26 cellular contexts compared by ENCODE assay signal in genomic region chr7:26245150-26245549, GRCh38. TPM values are rescaled to one million over a fixed set of nuclear protein-coding genes. Genes with fewer than 3 reads are reported as not detected.
DNase-seq lines count a peak whose midpoint lies in the region; ATAC-seq, FAIRE-seq and TF ChIP-seq lines count a peak whose summit lies in the region.
"Had no signal": no experiment of that assay in that cellular context is flagged by ENCODE, and none has a peak within 500 bp of the region (broad histone marks: within the 10 kb centered on the region; RNA-seq: fewer than 3 reads in every experiment).

No MANE protein-coding gene starts in this region.

- H3K56ac ChIP-seq in H1 (replicated peaks; ENCODE audit: insufficient read length, low read depth, low read length): no peak overlapping the region

- no peaks in the 10 kb centered on the region for H3K9me3 Mint-ChIP-seq in GM23338
- H3K9me3 Mint-ChIP-seq: CD4-positive, alpha-beta memory T cell; CD4-positive, CD25-positive, alpha-beta regulatory T cell; CD8-positive, alpha-beta memory T cell had no signal

- no peak overlapping the region for H2BK120ac ChIP-seq in H1 (replicated peaks; ENCODE audit: low read depth, low read length)

- H3K9me3 ChIP-seq in H1 (ENCODE audit: insufficient read depth in 2 of 2, low read depth in 1 of 2, low read length in 1 of 2) (no peaks in the 10 kb centered on the region), testis (no peaks in the 10 kb centered on the region)
- H3K9me3 ChIP-seq: BE2C had no signal

- intact Hi-C loops in testis (cut with DNase I; ENCODE audit: low total_unique reads): no loop called here

- DNase-seq in GM23338 (ENCODE audit: low spot score) (no peak), H1 (ENCODE audit: low read depth in 1 of 2, low spot score in 2 of 2) (no peak), testis (peak; percentile 40), HCEC 1CT (no peak), anterior cingulate cortex (lab: John Stamatoyannopoulos, UW) (no peak)
- DNase-seq: 8988T; ACHN; BE2C; C1 segment of cervical spinal cord; CD4-positive, alpha-beta memory T cell; CD4-positive, CD25-positive, alpha-beta regulatory T cell; CD8-positive, alpha-beta memory T cell; COR-L47; DMS 273 treated with DMSO at 0.1 percent for 48 hours; DMS153; DMS79; DND-41; EL; GDM1 had no signal

- H3K14ac ChIP-seq in H1 (ENCODE audit: insufficient read length): no peak overlapping the region

- no peak for TF ChIP-seq RAD21 in H1 (IDR thresholded peaks at IDR 0.05 in 1 of 2, conservative IDR thresholded peaks at IDR 0.05 in 1 of 2; ENCODE audit: low read depth in 2 of 2, low read length in 2 of 2)

- no peaks in the 10 kb centered on the region for H3K4me1 Mint-ChIP-seq in GM23338
- H3K4me1 Mint-ChIP-seq: CD4-positive, CD25-positive, alpha-beta regulatory T cell had no signal

- H3K4ac ChIP-seq in H1 (replicated peaks; ENCODE audit: insufficient read length, low read depth, low read length): no peak overlapping the region

- H3K23me2 ChIP-seq in H1 (ENCODE audit: low read depth, low read length): no peaks in the 10 kb centered on the region; the same call in 1 of the 2 replicates

- H3K79me1 ChIP-seq in H1 (ENCODE audit: low read depth, low read length): no peaks in the 10 kb centered on the region

- no peak for TF ChIP-seq EP300 in H1 (IDR thresholded peaks at IDR 0.05; ENCODE audit: borderline replicate concordance in 1 of 2, low read depth in 2 of 2, low read length in 2 of 2)

- POLR2A ChIA-PET in H1 (lab: Charles Lee; ENCODE audit: partially characterized antibody): interaction anchor here (0.6 to 2.7 kb wide), 5 partner anchors 35 to 154 kb away, joined by 3 to 10 read pairs (median 3); partner anchors contain the start of genes CBX3 and HNRNPA2B1

- CTCF ChIA-PET in H1 (lab: Charles Lee; ENCODE audit: partially characterized antibody): interaction anchor here (0.6 to 1.3 kb wide), 3 partner anchors 12 to 124 kb away, joined by 3 to 4 read pairs (median 3); no protein-coding TSS in a partner anchor

- H4K91ac ChIP-seq in H1 (replicated peaks; ENCODE audit: insufficient read length, low read length): no peak overlapping the region

- H3K27ac ChIP-seq in GM23338 (ENCODE audit: low read depth) (no peak overlapping the region), H1 (ENCODE audit: low read depth, low read length) (no peak overlapping the region), testis (peak overlapping the region; percentile 26 to 47)
- H3K27ac ChIP-seq: BLaER1 had no signal

- ATAC-seq in GM23338: no peak
- ATAC-seq: GM12878 had no signal

- H3F3A ChIP-seq in GM23338 (replicated peaks; ENCODE audit: low read depth): no peaks in the 10 kb centered on the region

- TF ChIP-seq CTCF in GM23338 (conservative IDR thresholded peaks at IDR 0.05; ENCODE audit: low read depth in 2 of 2): no peak
- no peak for TF ChIP-seq CTCF in H1 (IDR thresholded peaks at IDR 0.05; ENCODE audit: control extremely low read depth in 1 of 3, insufficient read depth in 1 of 3, low read depth in 1 of 3, low read length in 3 of 3)
- no peak for TF ChIP-seq CTCF in testis (IDR thresholded peaks at IDR 0.05)

- H2BK12ac ChIP-seq in H1 (ENCODE audit: low read depth, low read length): no peak overlapping the region

- H3K27ac Mint-ChIP-seq in GM23338: no peak overlapping the region
- H3K27ac Mint-ChIP-seq: CD14-positive monocyte; CD4-positive, alpha-beta memory T cell; CD4-positive, CD25-positive, alpha-beta regulatory T cell; CD8-positive, alpha-beta memory T cell had no signal

- no peak overlapping the region for H3K4me3 Mint-ChIP-seq in GM23338
- H3K4me3 Mint-ChIP-seq: CD14-positive monocyte; CD4-positive, alpha-beta memory T cell; CD4-positive, CD25-positive, alpha-beta regulatory T cell; CD8-positive, alpha-beta memory T cell had no signal

- H2BK15ac ChIP-seq in H1 (ENCODE audit: low read length): no peak overlapping the region

- 96% methylated on average over 13 of the region's 13 CpGs; no CpG with 5 or more reads in 1 of the 2 experiments for WGBS in H1 (ENCODE audit: extremely low coverage in 1 of 2, insufficient coverage in 1 of 2, insufficient read length in 1 of 2, insufficient replicate concordance in 2 of 2, low coverage in 1 of 2, low lambda C conversion rate in 2 of 2, missing lambda C conversion rate in 1 of 2), 2 experiments
- WGBS in testis, 2 donors: 69 to 88% methylated on average over 9 to 13 of the region's 13 CpGs

- H3K36me3 ChIP-seq in GM23338 (ENCODE audit: insufficient read depth) (no peaks in the 10 kb centered on the region), H1 (ENCODE audit: control insufficient read depth in 2 of 4, insufficient read depth in 4 of 4, low read length in 3 of 4) (no peaks in the 10 kb centered on the region), testis (ENCODE audit: low read depth, missing control alignments) (no peaks in the 10 kb centered on the region)
- H3K36me3 ChIP-seq: BE2C, BLaER1 had no signal

- no peak overlapping the region for H4K5ac ChIP-seq in H1 (ENCODE audit: insufficient read length, low read depth, low read length)

- H4K20me1 ChIP-seq in GM23338 (replicated peaks; ENCODE audit: insufficient read depth) (no peaks in the 10 kb centered on the region), H1 (replicated peaks in 1 of 2; ENCODE audit: control insufficient read depth in 1 of 2, insufficient read depth in 2 of 2, low read length in 2 of 2) (no peaks in the 10 kb centered on the region)
- H4K20me1 ChIP-seq: BLaER1 had no signal

- H3K9me2 ChIP-seq in GM23338 (ENCODE audit: insufficient read depth): no peaks in the 10 kb centered on the region

- H3K9ac ChIP-seq in H1 (replicated peaks in 1 of 4; ENCODE audit: extremely low read depth in 1 of 4, low read depth in 3 of 4, low read length in 3 of 4): no peak overlapping the region
- H3K9ac ChIP-seq: BLaER1 had no signal

- FAIRE-seq in H1 (lab: Jason Lieb, UNC): no peak
- FAIRE-seq: A204.1, GM12878, GM12892, GM18507 had no signal

- no peak overlapping the region for H3K4me3 ChIP-seq in GM23338
- no peak overlapping the region for H3K4me3 ChIP-seq in H1 (ENCODE audit: extremely low read depth in 1 of 4, insufficient read depth in 2 of 4, low read depth in 3 of 4, low read length in 4 of 4)
- H3K4me3 ChIP-seq in testis: peak overlapping the region; percentile 20 to 50
- H3K4me3 ChIP-seq: BLaER1, GM12878 had no signal

- H2AK5ac ChIP-seq in H1 (ENCODE audit: low read depth, low read length): no peak overlapping the region

- H3K27me3 ChIP-seq in GM23338 (ENCODE audit: insufficient read depth): no peaks in the 10 kb centered on the region
- H3K27me3 ChIP-seq in H1 (replicated peaks in 1 of 4; ENCODE audit: control insufficient read depth in 3 of 4, extremely low read depth in 1 of 4, insufficient read depth in 3 of 4, low read length in 3 of 4): no peaks in the 10 kb centered on the region
- no peaks in the 10 kb centered on the region for H3K27me3 ChIP-seq in testis
- H3K27me3 ChIP-seq: BLaER1 had no signal

- H2BK20ac ChIP-seq in H1 (ENCODE audit: low read length): no peak overlapping the region

- H3K36me3 Mint-ChIP-seq in GM23338 (ENCODE audit: low read depth): no peaks in the 10 kb centered on the region
- H3K36me3 Mint-ChIP-seq: CD14-positive monocyte; CD4-positive, alpha-beta memory T cell; CD4-positive, CD25-positive, alpha-beta regulatory T cell had no signal

- H4K8ac ChIP-seq in H1 (ENCODE audit: extremely low read depth, insufficient read depth, low read length): no peak overlapping the region

- no peak overlapping the region for H3K18ac ChIP-seq in H1 (ENCODE audit: extremely low read depth, low read length)

- H2BK5ac ChIP-seq in H1 (ENCODE audit: low read depth, low read length): no peak overlapping the region

- no peaks in the 10 kb centered on the region for H3K27me3 Mint-ChIP-seq in GM23338 (ENCODE audit: insufficient read depth, low read depth, poor library complexity)

- H3K23ac ChIP-seq in H1 (ENCODE audit: insufficient read length): no peak overlapping the region

- H3K79me2 ChIP-seq in GM23338 (replicated peaks; ENCODE audit: insufficient read depth) (no peaks in the 10 kb centered on the region), H1 (ENCODE audit: control insufficient read depth in 1 of 2, insufficient read depth in 2 of 2, low read length in 2 of 2) (no peaks in the 10 kb centered on the region)

- TF ChIP-seq POLR2A in H1 (IDR thresholded peaks at IDR 0.05; ENCODE audit: control extremely low read depth in 1 of 2, low read depth in 2 of 2, low read length in 2 of 2) (no peak), testis (IDR thresholded peaks at IDR 0.05) (no peak)

- no peaks in the 10 kb centered on the region for H3K4me1 ChIP-seq in GM23338 (ENCODE audit: insufficient read depth)
- H3K4me1 ChIP-seq in H1 (replicated peaks in 1 of 4; ENCODE audit: control insufficient read depth in 3 of 4, insufficient read depth in 4 of 4, low read length in 3 of 4): no peaks in the 10 kb centered on the region
- H3K4me1 ChIP-seq in testis: no peaks in the 10 kb centered on the region
- H3K4me1 ChIP-seq: BE2C, BLaER1 had no signal

- H3K4me2 ChIP-seq in GM23338: no peak overlapping the region
- H3K4me2 ChIP-seq in H1 (ENCODE audit: insufficient read depth in 1 of 2, low read depth in 2 of 2, low read length in 2 of 2): no peak overlapping the region
- H3K4me2 ChIP-seq: BLaER1 had no signal

- H2AFZ ChIP-seq in GM23338 (peak overlapping the region; percentile 74; the same call in 1 of the 2 replicates), H1 (ENCODE audit: low read length) (peak overlapping the region; percentile 92; the same call in 1 of the 2 replicates)

RNA-seq across cellular contexts. Expression of gene CBX3, which starts 43.6 kb away (rescaled TPM):
- total RNA-seq in GM23338 (2014; rRNA removed; shearing (Covaris generic)): 249 and 272 TPM in 2 replicates
- polyA plus RNA-seq in GM23338 (2016; fragmentation: Nextera tagmentation; extraction: Ambion mirVana) (226 and 236 TPM in 2 replicates), H1 (2011; rRNA removed) (48.7 and 71.3 TPM in 2 replicates), testis (ENCODE audit: insufficient read depth, low read depth, low replicate concordance) (137 TPM)
- 252 and 258 TPM in 2 replicates for total RNA-seq in H1 (2021; fragmentation: NEBNext Ultra II Directional; extraction: Animal tissue kit (Norgen Biotek cat#: 25700))
- polyA plus RNA-seq in H1 (2011; cell fraction: cytosol; rRNA removed): 108 TPM
- polyA plus RNA-seq in H1 (2011; cell fraction: nucleus; rRNA removed): 30.8 TPM
- 126 to 242 TPM (median 134 TPM) in 4 replicates for polyA plus RNA-seq in H1 (2012, experiment 1 of 2)
- polyA plus RNA-seq in H1 (2012, experiment 2 of 2): 21.1 TPM
- 208 TPM for polyA plus RNA-seq in H1 (2013, experiment 1 of 2)
- polyA plus RNA-seq in H1 (2013, experiment 2 of 2): 214 TPM
- 30.5 and 38.3 TPM in 2 replicates for polyA minus RNA-seq in H1 (2011; rRNA and poly(A)+ RNA removed)
- 47.8 TPM for polyA minus RNA-seq in H1 (2011; cell fraction: cytosol; rRNA and poly(A)+ RNA removed)
- polyA minus RNA-seq in H1 (2011; cell fraction: nucleus; rRNA and poly(A)+ RNA removed): 130 TPM
- total RNA-seq in testis: 100 to 1,000 TPM in 1 of 2 donors, 10 to 100 TPM in 1; 95.7 to 116 TPM

RNA-seq across cellular contexts. Expression of gene HNRNPA2B1, which starts 44.6 kb away (rescaled TPM):
- 598 and 602 TPM in 2 replicates for total RNA-seq in GM23338 (2014; rRNA removed; shearing (Covaris generic))
- polyA plus RNA-seq in GM23338 (2016; fragmentation: Nextera tagmentation; extraction: Ambion mirVana): 1,534 and 1,577 TPM in 2 replicates
- 1,232 and 1,255 TPM in 2 replicates for total RNA-seq in H1 (2021; fragmentation: NEBNext Ultra II Directional; extraction: Animal tissue kit (Norgen Biotek cat#: 25700))
- polyA plus RNA-seq in H1 (2011; rRNA removed): 194 and 276 TPM in 2 replicates
- polyA plus RNA-seq in H1 (2011; cell fraction: cytosol; rRNA removed): 827 TPM
- polyA plus RNA-seq in H1 (2011; cell fraction: nucleus; rRNA removed): 197 TPM
- polyA plus RNA-seq in H1 (2012, experiment 1 of 2): 1,566 to 1,828 TPM (median 1,703 TPM) in 4 replicates
- polyA plus RNA-seq in H1 (2012, experiment 2 of 2): 307 TPM
- 749 TPM for polyA plus RNA-seq in H1 (2013, experiment 1 of 2)
- 693 TPM for polyA plus RNA-seq in H1 (2013, experiment 2 of 2)
- 157 and 166 TPM in 2 replicates for polyA minus RNA-seq in H1 (2011; rRNA and poly(A)+ RNA removed)
- 245 TPM for polyA minus RNA-seq in H1 (2011; cell fraction: cytosol; rRNA and poly(A)+ RNA removed)
- 224 TPM for polyA minus RNA-seq in H1 (2011; cell fraction: nucleus; rRNA and poly(A)+ RNA removed)
- total RNA-seq in testis: 100 to 1,000 TPM; 343 to 372 TPM
- 659 TPM for polyA plus RNA-seq in testis (ENCODE audit: insufficient read depth, low read depth, low replicate concordance)

RNA-seq across cellular contexts. Expression of gene SNX10, which starts 46.5 kb away (rescaled TPM):
- 14.6 and 17.8 TPM in 2 replicates for total RNA-seq in GM23338 (2014; rRNA removed; shearing (Covaris generic))
- polyA plus RNA-seq in GM23338 (2016; fragmentation: Nextera tagmentation; extraction: Ambion mirVana) (13.8 and 15.8 TPM in 2 replicates), H1 (2011; rRNA removed) (1.9 and 4.4 TPM in 2 replicates), testis (ENCODE audit: insufficient read depth, low read depth, low replicate concordance) (6.3 TPM)
- 9.6 and 9.9 TPM in 2 replicates for total RNA-seq in H1 (2021; fragmentation: NEBNext Ultra II Directional; extraction: Animal tissue kit (Norgen Biotek cat#: 25700))
- 5.2 TPM for polyA plus RNA-seq in H1 (2011; cell fraction: cytosol; rRNA removed)
- polyA plus RNA-seq in H1 (2011; cell fraction: nucleus; rRNA removed): 4.8 TPM
- 6.5 to 9.6 TPM (median 8.0 TPM) in 4 replicates for polyA plus RNA-seq in H1 (2012, experiment 1 of 2)
- polyA plus RNA-seq in H1 (2012, experiment 2 of 2): 0.58 TPM
- 11.1 TPM for polyA plus RNA-seq in H1 (2013, experiment 1 of 2)
- polyA plus RNA-seq in H1 (2013, experiment 2 of 2): 10.9 TPM
- 6.8 and 8.4 TPM in 2 replicates for polyA minus RNA-seq in H1 (2011; rRNA and poly(A)+ RNA removed)
- 3.8 TPM for polyA minus RNA-seq in H1 (2011; cell fraction: cytosol; rRNA and poly(A)+ RNA removed)
- polyA minus RNA-seq in H1 (2011; cell fraction: nucleus; rRNA and poly(A)+ RNA removed): 7.8 TPM
- 1 to 10 TPM; 4.4 to 5.6 TPM for total RNA-seq in testis
- polyA plus RNA-seq: AG04450 had no signal

Comparison
In these comparisons a context has a peak if more than half of its experiments do, and no peak if none do; other contexts are left out.
1. H3K27ac ChIP-seq: peak in testis (2 of 2); none in GM23338 (single experiment) and H1 (single experiment).
2. H3K4me3 ChIP-seq: peak in testis (2 of 2); none in GM23338 (single experiment) and H1 (0 of 4).